ENCODE assay signal across 1 cellular context in the genomic region with DNA sequence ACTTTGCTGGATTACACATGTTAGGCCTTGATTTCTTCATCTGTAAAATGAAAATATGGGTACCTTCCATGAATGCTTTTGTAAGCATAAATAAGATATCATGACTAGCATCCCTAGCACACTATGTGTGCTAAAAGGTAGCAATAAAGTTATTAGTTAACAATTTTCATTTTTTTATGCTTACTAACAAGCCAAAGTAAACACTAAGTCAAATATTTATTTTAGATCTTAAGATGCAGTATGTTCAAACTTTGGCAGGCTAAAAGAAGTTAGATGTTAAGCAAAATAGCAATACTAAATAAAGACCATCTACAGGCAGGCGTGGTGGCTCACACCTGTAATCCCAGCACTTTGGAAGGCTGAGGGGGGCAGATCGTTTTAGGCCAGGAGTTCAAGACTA.
TF ChIP-seq lines count a peak whose summit lies in the region.

No MANE protein-coding gene starts in this region.

TF ChIP-seq in IMR-90, 13 proteins besides CTCF, POLR2A, EP300 and RAD21 (continued from another document):
- TF ChIP-seq, protein P1, sequence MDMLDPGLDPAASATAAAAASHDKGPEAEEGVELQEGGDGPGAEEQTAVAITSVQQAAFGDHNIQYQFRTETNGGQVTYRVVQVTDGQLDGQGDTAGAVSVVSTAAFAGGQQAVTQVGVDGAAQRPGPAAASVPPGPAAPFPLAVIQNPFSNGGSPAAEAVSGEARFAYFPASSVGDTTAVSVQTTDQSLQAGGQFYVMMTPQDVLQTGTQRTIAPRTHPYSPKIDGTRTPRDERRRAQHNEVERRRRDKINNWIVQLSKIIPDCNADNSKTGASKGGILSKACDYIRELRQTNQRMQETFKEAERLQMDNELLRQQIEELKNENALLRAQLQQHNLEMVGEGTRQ (IDR thresholded peaks at IDR 0.05; ENCODE audit: low read depth, low read length): no peak
